Comparison of ENCODE assay signal across 30 cellular contexts in genomic region chr1:16213013-16213412, GRCh38. TPM values are rescaled to one million over a fixed set of nuclear protein-coding genes. Genes with fewer than 3 reads are reported as not detected.
A peak's percentile ranks its signal among the peaks of the same experiment; 100 is the strongest.
DNase-seq lines count a peak whose midpoint lies in the region; ATAC-seq, FAIRE-seq and TF ChIP-seq lines count a peak whose summit lies in the region.
"Had no signal": no experiment of that assay in that cellular context is flagged by ENCODE, and none has a peak within 500 bp of the region (broad histone marks: within the 10 kb centered on the region; RNA-seq: fewer than 3 reads in every experiment).

No MANE protein-coding gene starts in this region.

- RAD21 ChIA-PET in HCT116 (lab: Charles Lee; ENCODE audit: low non-redundant PET in 1 of 2, low total read pairs in 2 of 2, uncharacterized antibody in 2 of 2, unreplicated experiment in 2 of 2), result no interaction called here

- H3K4me3 Mint-ChIP-seq in progenitor cell of endocrine pancreas (ENCODE audit: low read depth), result peak overlapping the region; percentile 85
- H3K4me3 Mint-ChIP-seq in chondrocyte (ENCODE audit: unreplicated experiment), result no peak overlapping the region
- H3K4me3 Mint-ChIP-seq in activated CD4-positive, alpha-beta memory T cell treated with anti-CD3 and anti-CD28 coated beads, Interleukin-2, amount 10 ng/mL, durations not matched to agents 7 days and 5 days, result no peak overlapping the region
- H3K4me3 Mint-ChIP-seq: activated naive CD8-positive, alpha-beta T cell treated with anti-CD3 and anti-CD28 coated beads for 36 hours; natural killer cell; stimulated activated naive CD8-positive, alpha-beta T cell treated with anti-CD3 and anti-CD28 coated beads, Interleukin-15, Interleukin-2, amounts not matched to agents 100 ng/mL and 50 ng/mL, for 24 hours had no signal

- H2AFZ ChIP-seq in HCT116 (ENCODE audit: low read depth, low read length, poor library complexity, severe bottlenecking) (no peak overlapping the region), keratinocyte (ENCODE audit: control insufficient read depth, low read length) (no peak overlapping the region)

- peaks cover 46 to 81% of the 10 kb centered on the region in 2 experiments for H3K4me1 ChIP-seq in HCT116 (ENCODE audit: control insufficient read depth in 1 of 2, insufficient read depth in 2 of 2, low read length in 2 of 2)
- peaks cover 66% of the 10 kb centered on the region for H3K4me1 ChIP-seq in body of pancreas
- H3K4me1 ChIP-seq in keratinocyte (ENCODE audit: control insufficient read depth, extremely low read depth, insufficient read depth, low read length), result peaks cover 40% of the 10 kb centered on the region

- no peak for DNase-seq in HCT116 (ENCODE audit: low read depth, low spot score)
- no peak for DNase-seq in body of pancreas
- DNase-seq in keratinocyte (ENCODE audit: low read depth, low spot score), result no peak
- no peak for DNase-seq in progenitor cell of endocrine pancreas (ENCODE audit: low spot score, unreplicated experiment)
- DNase-seq in chondrocyte (ENCODE audit: low spot score), result no peak
- no peak for DNase-seq in activated CD4-positive, alpha-beta memory T cell treated with anti-CD3 and anti-CD28 coated beads, Interleukin-2, amount 10 ng/mL, durations not matched to agents 7 days and 5 days
- no peak for DNase-seq in cerebellum (ENCODE audit: low spot score)
- DNase-seq: activated CD4-positive, alpha-beta T cell treated with anti-CD3 and anti-CD28 coated beads for 1 hour; activated naive CD8-positive, alpha-beta T cell treated with anti-CD3 and anti-CD28 coated beads for 36 hours; anterior cingulate cortex; CD8-positive, alpha-beta memory T cell; DMS 273 treated with DMSO at 0.1 percent for 48 hours; effector CD4-positive, alpha-beta T cell; HCEC 1CT; Kasumi-1; natural killer cell; NCI-H1436 treated with DMSO at 0.1 percent for 48 hours; NCI-H2107; SIG-M5 had no signal

- H3K9me3 ChIP-seq in HCT116 (ENCODE audit: control insufficient read depth in 1 of 2, insufficient read depth in 1 of 2, low read depth in 1 of 2, low read length in 2 of 2), result no peaks in the 10 kb centered on the region
- H3K9me3 ChIP-seq in body of pancreas, result no peaks in the 10 kb centered on the region
- H3K9me3 ChIP-seq in keratinocyte (ENCODE audit: control insufficient read depth, low read depth, low read length), result no peaks in the 10 kb centered on the region
- H3K9me3 ChIP-seq: colonic mucosa, mucosa of descending colon, ovary, right atrium auricular region had no signal

- no TSS peak for BruUV-seq in HCT116 (replicated peaks; lab: Mats Ljungman, UMichigan)

- H3K27ac ChIP-seq in HCT116 (ENCODE audit: low read depth, low read length) (peak overlapping the region; percentile 75), body of pancreas (peak overlapping the region; percentile 73 to 88 (median 76)), keratinocyte (ENCODE audit: control insufficient read depth, insufficient read depth, low read length) (no peak overlapping the region)
- H3K27ac ChIP-seq: colonic mucosa, epithelial cell of prostate, ovary, right atrium auricular region had no signal

- H3K79me2 ChIP-seq in HCT116 (ENCODE audit: insufficient read depth, low read length), result no peaks in the 10 kb centered on the region; the same call in 1 of the 2 replicates
- H3K79me2 ChIP-seq in keratinocyte (ENCODE audit: control insufficient read depth, insufficient read depth, low read length), result no peaks in the 10 kb centered on the region

- H3K9ac ChIP-seq in HCT116 (ENCODE audit: low read length) (peak overlapping the region; percentile 71), keratinocyte (ENCODE audit: control insufficient read depth, extremely low read depth, insufficient read depth, low read length) (no peak overlapping the region)

- peak overlapping the region; percentile 95 for H3K4me2 ChIP-seq in HCT116 (ENCODE audit: low read length)
- peak overlapping the region; percentile 89 for H3K4me2 ChIP-seq in keratinocyte (ENCODE audit: control insufficient read depth, extremely low read depth, insufficient read depth, low read depth, low read length)

- no peak for TF ChIP-seq CTCF in HCT116 (IDR thresholded peaks at IDR 0.05 in 2 of 3, conservative IDR thresholded peaks at IDR 0.05 in 1 of 3; ENCODE audit: borderline replicate concordance in 1 of 3, insufficient read depth in 1 of 3, low read depth in 2 of 3, low read length in 2 of 3)
- TF ChIP-seq CTCF in body of pancreas (IDR thresholded peaks at IDR 0.05), result no peak
- TF ChIP-seq CTCF in keratinocyte (optimal IDR thresholded peaks at IDR 0.05 in 1 of 3, IDR thresholded peaks at IDR 0.05 in 1 of 3, conservative IDR thresholded peaks at IDR 0.05 in 1 of 3; ENCODE audit: extremely low read depth in 1 of 3, insufficient read depth in 2 of 3, low read length in 3 of 3), result no peak
- no peak for TF ChIP-seq CTCF in progenitor cell of endocrine pancreas (IDR thresholded peaks at IDR 0.05; ENCODE audit: unreplicated experiment)
- TF ChIP-seq CTCF in chondrocyte (IDR thresholded peaks at IDR 0.05), result no peak

- CTCF ChIA-PET in HCT116 (lab: Charles Lee), result interaction anchor here (0.5 to 1.0 kb wide), 2 partner anchors 62 to 130 kb away, joined by 3 to 5 read pairs; no protein-coding TSS in a partner anchor
- CTCF ChIA-PET in activated CD4-positive, alpha-beta memory T cell treated with anti-CD3 and anti-CD28 coated beads, Interleukin-2, amount 10 ng/mL, durations not matched to agents 7 days and 5 days (lab: Charles Lee), result no interaction called here

- POLR2A ChIA-PET in HCT116 (lab: Charles Lee), result no interaction called here
- POLR2A ChIA-PET in activated CD4-positive, alpha-beta memory T cell treated with anti-CD3 and anti-CD28 coated beads, Interleukin-2, amount 10 ng/mL, durations not matched to agents 7 days and 5 days (lab: Charles Lee), result interaction anchor here (1.0 kb wide), 1 partner anchor 23 kb away, joined by 3 read pairs; no protein-coding TSS in a partner anchor

- no peaks in the 10 kb centered on the region for H3K36me3 ChIP-seq in HCT116 (ENCODE audit: control insufficient read depth in 1 of 2, insufficient read depth in 2 of 2, low read length in 2 of 2)
- no peaks in the 10 kb centered on the region for H3K36me3 ChIP-seq in body of pancreas (replicated peaks in 1 of 2; ENCODE audit: insufficient read depth in 1 of 2, low read depth in 2 of 2)
- H3K36me3 ChIP-seq in keratinocyte (ENCODE audit: control insufficient read depth in 2 of 2, extremely low read depth in 1 of 2, insufficient read depth in 2 of 2, low read length in 2 of 2), result no peaks in the 10 kb centered on the region
- H3K36me3 ChIP-seq: colonic mucosa, ovary, right atrium auricular region had no signal

- H3K36me3 Mint-ChIP-seq in progenitor cell of endocrine pancreas (ENCODE audit: insufficient read depth), result peaks cover 2% of the 10 kb centered on the region
- H3K36me3 Mint-ChIP-seq in chondrocyte (ENCODE audit: low read depth), result no peaks in the 10 kb centered on the region
- H3K36me3 Mint-ChIP-seq in activated CD4-positive, alpha-beta memory T cell treated with anti-CD3 and anti-CD28 coated beads, Interleukin-2, amount 10 ng/mL, durations not matched to agents 7 days and 5 days (ENCODE audit: low read depth), result no peaks in the 10 kb centered on the region
- H3K36me3 Mint-ChIP-seq: activated naive CD8-positive, alpha-beta T cell treated with anti-CD3 and anti-CD28 coated beads for 36 hours; CD8-positive, alpha-beta memory T cell; natural killer cell had no signal

- intact Hi-C loops in HCT116 (cut with micrococcal nuclease), result no loop called here
- intact Hi-C loops in body of pancreas (cut with DNase I), result no loop called here

- 46 to 55% methylated on average over 3 of the region's 3 CpGs for WGBS in body of pancreas, 2 donors

- H3K27me3 ChIP-seq in HCT116 (ENCODE audit: insufficient read depth, low read length) (no peaks in the 10 kb centered on the region), body of pancreas (no peaks in the 10 kb centered on the region), keratinocyte (ENCODE audit: control insufficient read depth, extremely low read depth, insufficient read depth, low read length) (no peaks in the 10 kb centered on the region)
- H3K27me3 ChIP-seq: colonic mucosa, ovary, right atrium auricular region had no signal

- no peaks in the 10 kb centered on the region for H3K9me2 ChIP-seq in HCT116 (ENCODE audit: insufficient read depth)

- no peak for FAIRE-seq in keratinocyte (lab: Jason Lieb, UNC)
- FAIRE-seq: GM18507, RCC 7860 had no signal

- TF ChIP-seq POLR2A in HCT116 (IDR thresholded peaks at IDR 0.05; ENCODE audit: borderline replicate concordance, extremely low read depth, insufficient read depth, insufficient read length), result no peak
- TF ChIP-seq POLR2A in body of pancreas (IDR thresholded peaks at IDR 0.05), result no peak

- no peak for ATAC-seq in HCT116
- no peak for ATAC-seq in body of pancreas
- no peak for ATAC-seq in GM21515 (IDR thresholded peaks at IDR 0.05; ENCODE audit: unreplicated experiment)
- ATAC-seq: mucosa of descending colon, natural killer cell had no signal

- H3K27ac Mint-ChIP-seq in progenitor cell of endocrine pancreas (peak overlapping the region; percentile 49), chondrocyte (ENCODE audit: unreplicated experiment) (no peak overlapping the region)
- H3K27ac Mint-ChIP-seq in activated CD4-positive, alpha-beta memory T cell treated with anti-CD3 and anti-CD28 coated beads, Interleukin-2, amount 10 ng/mL, durations not matched to agents 7 days and 5 days, result no peak overlapping the region
- H3K27ac Mint-ChIP-seq: activated naive CD8-positive, alpha-beta T cell treated with anti-CD3 and anti-CD28 coated beads for 36 hours; CD8-positive, alpha-beta memory T cell; natural killer cell; stimulated activated naive CD8-positive, alpha-beta T cell treated with anti-CD3 and anti-CD28 coated beads, Interleukin-15, Interleukin-2, amounts not matched to agents 100 ng/mL and 50 ng/mL, for 24 hours had no signal

- no peaks in the 10 kb centered on the region for H3K9me3 Mint-ChIP-seq in progenitor cell of endocrine pancreas (ENCODE audit: low read depth)
- H3K9me3 Mint-ChIP-seq in chondrocyte (ENCODE audit: low read depth), result no peaks in the 10 kb centered on the region
- no peaks in the 10 kb centered on the region for H3K9me3 Mint-ChIP-seq in activated CD4-positive, alpha-beta memory T cell treated with anti-CD3 and anti-CD28 coated beads, Interleukin-2, amount 10 ng/mL, durations not matched to agents 7 days and 5 days
- H3K9me3 Mint-ChIP-seq: activated naive CD8-positive, alpha-beta T cell treated with anti-CD3 and anti-CD28 coated beads for 36 hours; CD8-positive, alpha-beta memory T cell; natural killer cell; stimulated activated naive CD8-positive, alpha-beta T cell treated with anti-CD3 and anti-CD28 coated beads, Interleukin-15, Interleukin-2, amounts not matched to agents 100 ng/mL and 50 ng/mL, for 24 hours had no signal

- H3K9me1 ChIP-seq in keratinocyte (ENCODE audit: control insufficient read depth, extremely low read depth, insufficient read depth, low read length), result no peaks in the 10 kb centered on the region

- H3K4me1 Mint-ChIP-seq in progenitor cell of endocrine pancreas (ENCODE audit: low read depth) (peaks cover 30% of the 10 kb centered on the region), chondrocyte (ENCODE audit: low read depth) (peaks cover 24% of the 10 kb centered on the region)
- H3K4me1 Mint-ChIP-seq in activated CD4-positive, alpha-beta memory T cell treated with anti-CD3 and anti-CD28 coated beads, Interleukin-2, amount 10 ng/mL, durations not matched to agents 7 days and 5 days, result peaks cover 20% of the 10 kb centered on the region

- H3K27me3 Mint-ChIP-seq in progenitor cell of endocrine pancreas (no peaks in the 10 kb centered on the region), chondrocyte (ENCODE audit: low read depth) (no peaks in the 10 kb centered on the region)
- H3K27me3 Mint-ChIP-seq in activated CD4-positive, alpha-beta memory T cell treated with anti-CD3 and anti-CD28 coated beads, Interleukin-2, amount 10 ng/mL, durations not matched to agents 7 days and 5 days, result peaks cover 5% of the 10 kb centered on the region

- dilution Hi-C loops in keratinocyte (cut with MboI; ENCODE audit: extremely low pct_ligation_motif_present, low sequenced_read_pairs), result no loop called here

- no peak for TF ChIP-seq RAD21 in HCT116 (IDR thresholded peaks at IDR 0.05; ENCODE audit: low read depth)

- H3K4me3 ChIP-seq in HCT116 (replicated peaks in 1 of 2; ENCODE audit: low read depth in 1 of 2, low read length in 2 of 2) (peak overlapping the region in 1 of 2 experiments; percentile 63; a peak in 3 of 4 replicates), body of pancreas (no peak overlapping the region), keratinocyte (ENCODE audit: control insufficient read depth in 2 of 3, extremely low read depth in 1 of 3, insufficient read depth in 2 of 3, low read depth in 1 of 3, low read length in 3 of 3) (no peak overlapping the region)
- H3K4me3 ChIP-seq: colonic mucosa, mucosa of descending colon, ovary, right atrium auricular region had no signal

- no peaks in the 10 kb centered on the region for H4K20me1 ChIP-seq in HCT116 (ENCODE audit: insufficient read depth)
- no peaks in the 10 kb centered on the region for H4K20me1 ChIP-seq in keratinocyte (ENCODE audit: control insufficient read depth, extremely low read depth, insufficient read depth, low read length)

RNA-seq across cellular contexts. Expression of gene ARHGEF19, which starts 0.6 kb away (rescaled TPM):
- total RNA-seq in HCT116 (2021; ENCODE audit: unreplicated experiment), result 59.7 TPM
- polyA plus RNA-seq in HCT116 (2012), result 47.5 and 50.2 TPM in 2 replicates
- total RNA-seq in body of pancreas, result 10 to 100 TPM; 15.3 to 31.3 TPM
- polyA plus RNA-seq in keratinocyte, result 5.0 to 7.1 TPM (median 5.1 TPM) in 3 replicates
- polyA plus RNA-seq in keratinocyte (2011; ENCODE audit: low read depth), result 2.4 TPM
- polyA plus RNA-seq in keratinocyte (2011; cell fraction: cytosol; rRNA removed), result 2.6 and 4.1 TPM in 2 replicates
- polyA plus RNA-seq in keratinocyte (2011; cell fraction: nucleus; rRNA removed), result 10.6 and 14.4 TPM in 2 replicates
- 2.1 and 5.8 TPM in 2 replicates for polyA plus RNA-seq in keratinocyte (2012; ENCODE audit: low replicate concordance)
- polyA minus RNA-seq in keratinocyte, result 4.3 to 8.0 TPM (median 4.6 TPM) in 3 replicates
- 4.4 TPM for polyA minus RNA-seq in keratinocyte (2011; cell fraction: cytosol; rRNA and poly(A)+ RNA removed)
- polyA minus RNA-seq in keratinocyte (2011; cell fraction: nucleus; rRNA and poly(A)+ RNA removed), result 3.0 and 4.4 TPM in 2 replicates
- total RNA-seq in progenitor cell of endocrine pancreas, result 146 and 151 TPM in 2 replicates
- 14.4 to 17.7 TPM (median 16.1 TPM) in 3 replicates for total RNA-seq in chondrocyte
- 1 to 10 TPM; 6.9 to 7.6 TPM for total RNA-seq in activated CD4-positive, alpha-beta memory T cell treated with anti-CD3 and anti-CD28 coated beads, Interleukin-2, amount 10 ng/mL, durations not matched to agents 7 days and 5 days
- 0.64 TPM for total RNA-seq in cerebellum

RNA-seq across cellular contexts. Expression of gene CPLANE2, which starts 24.0 kb away (rescaled TPM):
- total RNA-seq in HCT116 (2021; ENCODE audit: unreplicated experiment) (8.1 TPM), body of pancreas (1 to 10 TPM; 3.6 TPM), progenitor cell of endocrine pancreas (14.8 and 16.5 TPM in 2 replicates), chondrocyte (8.5 to 12.3 TPM (median 12.0 TPM) in 3 replicates), cerebellum (10.1 TPM)
- 8.3 and 8.7 TPM in 2 replicates for polyA plus RNA-seq in HCT116 (2012)
- polyA plus RNA-seq in keratinocyte, result 1.7 to 3.6 TPM (median 2.5 TPM) in 3 replicates
- polyA plus RNA-seq in keratinocyte (2011; ENCODE audit: low read depth), result 0.85 TPM
- polyA plus RNA-seq in keratinocyte (2011; cell fraction: cytosol; rRNA removed), result 0.83 and 3.8 TPM in 2 replicates
- 2.1 and 3.4 TPM in 2 replicates for polyA plus RNA-seq in keratinocyte (2011; cell fraction: nucleus; rRNA removed)
- 1.6 and 4.7 TPM in 2 replicates for polyA plus RNA-seq in keratinocyte (2012; ENCODE audit: low replicate concordance)
- polyA minus RNA-seq in keratinocyte, result 3.3 to 12.7 TPM (median 7.3 TPM) in 3 replicates
- polyA minus RNA-seq in keratinocyte (2011; cell fraction: cytosol; rRNA and poly(A)+ RNA removed), result 9.6 TPM
- 2.2 and 5.0 TPM in 2 replicates for polyA minus RNA-seq in keratinocyte (2011; cell fraction: nucleus; rRNA and poly(A)+ RNA removed)
- 1 to 10 TPM; 7.9 to 8.7 TPM for total RNA-seq in activated CD4-positive, alpha-beta memory T cell treated with anti-CD3 and anti-CD28 coated beads, Interleukin-2, amount 10 ng/mL, durations not matched to agents 7 days and 5 days

RNA-seq across cellular contexts. Expression of gene EPHA2, which starts 57.1 kb away (rescaled TPM):
- total RNA-seq in HCT116 (2021; ENCODE audit: unreplicated experiment) (164 TPM), body of pancreas (10 to 100 TPM; 19.5 to 26.7 TPM), progenitor cell of endocrine pancreas (28.3 and 31.9 TPM in 2 replicates), chondrocyte (38.5 to 47.4 TPM (median 40.0 TPM) in 3 replicates), cerebellum (2.3 TPM)
- polyA plus RNA-seq in HCT116 (2012), result 167 and 209 TPM in 2 replicates
- 55.6 to 70.9 TPM (median 60.3 TPM) in 3 replicates for polyA plus RNA-seq in keratinocyte
- polyA plus RNA-seq in keratinocyte (2011; ENCODE audit: low read depth), result 31.9 TPM
- 36.6 and 49.9 TPM in 2 replicates for polyA plus RNA-seq in keratinocyte (2011; cell fraction: cytosol; rRNA removed)
- 176 and 195 TPM in 2 replicates for polyA plus RNA-seq in keratinocyte (2011; cell fraction: nucleus; rRNA removed)
- polyA plus RNA-seq in keratinocyte (2012; ENCODE audit: low replicate concordance), result 64.4 and 71.6 TPM in 2 replicates
- polyA minus RNA-seq in keratinocyte, result 113 to 223 TPM (median 129 TPM) in 3 replicates
- polyA minus RNA-seq in keratinocyte (2011; cell fraction: cytosol; rRNA and poly(A)+ RNA removed), result 152 TPM
- polyA minus RNA-seq in keratinocyte (2011; cell fraction: nucleus; rRNA and poly(A)+ RNA removed), result 153 and 207 TPM in 2 replicates
- total RNA-seq in activated CD4-positive, alpha-beta memory T cell treated with anti-CD3 and anti-CD28 coated beads, Interleukin-2, amount 10 ng/mL, durations not matched to agents 7 days and 5 days, result not detected
- total RNA-seq: activated CD8-positive, alpha-beta memory T cell treated with anti-CD3 and anti-CD28 coated beads for 36 hours; CD8-positive, alpha-beta memory T cell; T-helper 2 cell treated with Interferon-gamma antibody and Interleukin-4, amounts not matched to agents 100 ng/mL and 5 ng/mL, for 36 hours had no signal
- polyA plus RNA-seq: CD8-positive, alpha-beta memory T cell had no signal
